8 cellular contexts compared by ENCODE assay signal in genomic region chr15:42457445-42458442, GRCh38. TPM values are rescaled to one million over a fixed set of nuclear protein-coding genes. Genes with fewer than 3 reads are reported as not detected.
A peak's percentile ranks its signal among the peaks of the same experiment; 100 is the strongest.
DNase-seq lines count a peak whose midpoint lies in the region; ATAC-seq and TF ChIP-seq lines count a peak whose summit lies in the region.

No MANE protein-coding gene starts in this region.

- H3K4me1 ChIP-seq in osteoblast (ENCODE audit: insufficient read depth, low read length) = peaks cover 30% of the 10 kb centered on the region

- ATAC-seq in HG03521 (IDR thresholded peaks at IDR 0.05; ENCODE audit: unreplicated experiment) = no peak

- DNase-seq in GM04504 (ENCODE audit: low read depth) = peak; percentile 84
- DNase-seq in HFF-Myc (ENCODE audit: extremely low read depth, low read depth) = peak; percentile 92
- DNase-seq in SK-MEL-5 (ENCODE audit: low read depth, low spot score) = peak; percentile 96
- DNase-seq in globus pallidus (ENCODE audit: low spot score) = peak; percentile 78
- DNase-seq in osteoblast (ENCODE audit: insufficient read length, low spot score, missing footprints) = peak; percentile 87
- DNase-seq in NCI-H2196 (lab: John Stamatoyannopoulos, UW; ENCODE audit: unreplicated experiment) = no peak
- no peak for DNase-seq in stimulated activated CD8-positive, alpha-beta memory T cell treated with anti-CD3 and anti-CD28 coated beads, Interleukin-4, amount 100 ng/mL, for 48 hours

- H3K27me3 ChIP-seq in osteoblast (ENCODE audit: insufficient read depth, low read length) = no peaks in the 10 kb centered on the region

- peak overlapping the region; percentile 42 for H2AFZ ChIP-seq in osteoblast (ENCODE audit: low read length)

- peak overlapping the region; percentile 99 for H3K27ac ChIP-seq in osteoblast (ENCODE audit: low read depth, low read length)

- peak overlapping the region; percentile 94 for H3K4me2 ChIP-seq in osteoblast (ENCODE audit: insufficient read depth, low read length)

- TF ChIP-seq CTCF in HFF-Myc (IDR thresholded peaks at IDR 0.05; ENCODE audit: low read depth, low read length, missing control alignments) = no peak
- TF ChIP-seq CTCF in osteoblast (IDR thresholded peaks at IDR 0.05; ENCODE audit: extremely low read depth, low read depth, low read length) = no peak

- in situ Hi-C loops in SK-MEL-5 (cut with HindIII; ENCODE audit: low pct_unique_long_range_greater_than_20kb, low sequenced_read_pairs) = loop anchor here (25.0 kb wide), 1 partner anchor 195 kb away; the partner anchor contains the start of genes GANC and TMEM87A

- H3K36me3 ChIP-seq in osteoblast (ENCODE audit: insufficient read depth, low read length) = peaks cover 8% of the 10 kb centered on the region

- no peaks in the 10 kb centered on the region for H4K20me1 ChIP-seq in osteoblast (ENCODE audit: insufficient read depth, low read length)

- no peaks in the 10 kb centered on the region for H3K9me3 ChIP-seq in osteoblast (ENCODE audit: low read depth, low read length)

- peak overlapping the region; percentile 38 for H3K4me3 ChIP-seq in HFF-Myc (replicated peaks; ENCODE audit: low read depth, low read length)
- H3K4me3 ChIP-seq in osteoblast (ENCODE audit: insufficient read depth, low read length) = peak overlapping the region; percentile 62

- peaks cover 34% of the 10 kb centered on the region for H3K79me2 ChIP-seq in osteoblast (ENCODE audit: insufficient read depth, low read length)

RNA-seq across cellular contexts. Expression of gene ZNF106, which starts 33.2 kb away (rescaled TPM):
- total RNA-seq in SK-MEL-5 (2014; rRNA removed; shearing (Covaris generic)) = 173 and 184 TPM in 2 replicates
- 65.9 and 94.7 TPM in 2 replicates for polyA plus RNA-seq in SK-MEL-5 (2015; cell fraction: cytosol; rRNA removed)
- 31.5 and 38.4 TPM in 2 replicates for polyA plus RNA-seq in SK-MEL-5 (2015; cell fraction: nucleus; rRNA removed)
- 89.0 and 94.6 TPM in 2 replicates for total RNA-seq in osteoblast

RNA-seq across cellular contexts. Expression of gene SNAP23, which starts 37.7 kb away (rescaled TPM):
- 62.8 and 68.8 TPM in 2 replicates for total RNA-seq in SK-MEL-5 (2014; rRNA removed; shearing (Covaris generic))
- 60.6 and 62.5 TPM in 2 replicates for polyA plus RNA-seq in SK-MEL-5 (2015; cell fraction: cytosol; rRNA removed)
- polyA plus RNA-seq in SK-MEL-5 (2015; cell fraction: nucleus; rRNA removed) = 63.8 and 76.9 TPM in 2 replicates
- 81.4 and 87.5 TPM in 2 replicates for total RNA-seq in osteoblast

Comparison
In these comparisons a context has a peak if more than half of its experiments do, and no peak if none do; other contexts are left out.
1. DNase-seq: peak in GM04504 (single experiment), HFF-Myc (single experiment), SK-MEL-5 (single experiment), globus pallidus (single experiment) and osteoblast (single experiment); none in NCI-H2196 (single experiment) and stimulated activated CD8-positive, alpha-beta memory T cell treated with anti-CD3 and anti-CD28 coated beads, Interleukin-4, amount 100 ng/mL, for 48 hours (single experiment).